8 cellular contexts compared by ENCODE assay signal in the genomic region with DNA sequence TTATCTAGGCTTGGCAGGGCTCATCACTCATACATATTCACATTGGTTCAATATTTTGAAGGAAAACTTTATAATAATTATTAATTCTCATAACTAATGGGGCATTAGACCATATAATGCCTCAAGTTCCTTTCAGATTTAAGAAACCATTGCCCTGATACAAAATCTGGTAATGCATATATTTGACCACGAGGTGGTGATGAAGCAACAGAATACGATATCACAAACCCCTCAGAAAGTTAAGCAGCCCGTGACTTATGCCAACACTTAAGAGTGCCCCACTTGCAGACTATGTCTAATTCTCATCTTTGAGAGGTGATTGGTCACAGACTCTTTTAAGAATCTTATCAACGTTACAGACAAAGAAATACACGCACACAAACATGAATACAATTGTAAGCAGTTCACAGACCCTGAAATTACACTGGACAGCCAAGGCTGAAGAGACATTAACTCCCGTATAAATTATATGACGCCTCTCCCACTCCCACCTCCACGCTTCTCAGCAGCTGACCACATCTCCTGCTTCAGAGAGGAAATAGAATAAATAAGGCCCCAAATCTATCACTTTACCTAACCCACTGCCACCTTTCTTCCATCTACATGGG. TPM values are rescaled to one million over a fixed set of nuclear protein-coding genes. Genes with fewer than 3 reads are reported as not detected.
DNase-seq lines count a peak whose midpoint lies in the region; ATAC-seq and TF ChIP-seq lines count a peak whose summit lies in the region.

No MANE protein-coding gene starts in this region.

- no peaks in the 10 kb centered on the region for H3K27me3 ChIP-seq in thyroid gland

- TF ChIP-seq POLR2A in thyroid gland (IDR thresholded peaks at IDR 0.05) = no peak

- H3K4me3 Mint-ChIP-seq in activated naive CD4-positive, alpha-beta T cell treated with anti-CD3 and anti-CD28 coated beads for 36 hours = no peak overlapping the region

- H3K4me1 ChIP-seq in thyroid gland = peaks cover 0 to 4% of the 10 kb centered on the region in 2 donors

- H3K4me3 ChIP-seq in thyroid gland (replicated peaks in 1 of 3) = no peak overlapping the region

- no peaks in the 10 kb centered on the region for H3K9me3 Mint-ChIP-seq in activated naive CD4-positive, alpha-beta T cell treated with anti-CD3 and anti-CD28 coated beads for 36 hours

- H3K36me3 Mint-ChIP-seq in activated naive CD4-positive, alpha-beta T cell treated with anti-CD3 and anti-CD28 coated beads for 36 hours (ENCODE audit: low read depth) = no peaks in the 10 kb centered on the region

- POLR2A ChIA-PET in RWPE1 (lab: Yijun Ruan, JAX; ENCODE audit: low non-redundant PET) = no interaction called here

- DNase-seq in activated naive CD4-positive, alpha-beta T cell treated with anti-CD3 and anti-CD28 coated beads for 36 hours = peak; percentile 45
- no peak for DNase-seq in activated naive CD4-positive, alpha-beta T cell (lab: John Stamatoyannopoulos, UW)
- DNase-seq in RWPE1 (ENCODE audit: low spot score) = peak; percentile 40
- DNase-seq in central memory CD4-positive, alpha-beta T cell = peak; percentile 68
- DNase-seq in left colon = no peak
- peak; percentile 24 to 44 for DNase-seq in thyroid gland

- ATAC-seq in GM21825 (IDR thresholded peaks at IDR 0.05; ENCODE audit: unreplicated experiment) = peak; percentile 73
- peak; percentile 69 for ATAC-seq in left colon

- TF ChIP-seq CTCF in LNCAP (IDR thresholded peaks at IDR 0.05) (peak; percentile 59), RWPE1 (conservative IDR thresholded peaks at IDR 0.05; ENCODE audit: low read depth) (peak; percentile 41; the same call in 1 of the 2 replicates), thyroid gland (IDR thresholded peaks at IDR 0.05) (peak in 5 of 6 experiments; percentile 29 to 83 (median 68))

- no peak overlapping the region for H3K27ac Mint-ChIP-seq in activated naive CD4-positive, alpha-beta T cell treated with anti-CD3 and anti-CD28 coated beads for 36 hours

- CTCF ChIA-PET in activated naive CD4-positive, alpha-beta T cell treated with anti-CD3 and anti-CD28 coated beads for 36 hours (lab: Charles Lee) = interaction anchor here (0.7 to 2.7 kb wide), 2 partner anchors 369 to 430 kb away, joined by 3 to 13 read pairs; no protein-coding TSS in a partner anchor
- CTCF ChIA-PET in RWPE1 (lab: Yijun Ruan, JAX) = no interaction called here

- H3K4me1 Mint-ChIP-seq in activated naive CD4-positive, alpha-beta T cell treated with anti-CD3 and anti-CD28 coated beads for 36 hours (ENCODE audit: low read depth) = peaks cover 24% of the 10 kb centered on the region

- H3K27me3 Mint-ChIP-seq in activated naive CD4-positive, alpha-beta T cell treated with anti-CD3 and anti-CD28 coated beads for 36 hours (ENCODE audit: low read depth) = no peaks in the 10 kb centered on the region

- no peak overlapping the region for H3K27ac ChIP-seq in RWPE1
- no peak overlapping the region for H3K27ac ChIP-seq in thyroid gland

- WGBS in thyroid gland, 2 donors = 25% methylated on average over 8 of the region's 8 CpGs

- no peaks in the 10 kb centered on the region for H3K9me3 ChIP-seq in thyroid gland

- H3K36me3 ChIP-seq in thyroid gland = no peaks in the 10 kb centered on the region

- intact Hi-C loops in activated naive CD4-positive, alpha-beta T cell treated with anti-CD3 and anti-CD28 coated beads for 36 hours (cut with micrococcal nuclease) = loop anchor here (1.0 to 5.0 kb wide), 10 partner anchors 36 to 804 kb away; a partner anchor contains a TSS
- intact Hi-C loops in left colon (cut with DNase I, micrococcal nuclease) = loop anchor here in 1 of 2 donors (2.0 to 5.0 kb wide), 2 partner anchors 385 to 432 kb away; a partner anchor contains a TSS
- intact Hi-C loops in thyroid gland (cut with DNase I) = loop anchor here (5.0 to 10.0 kb wide), 2 partner anchors 129 to 387 kb away; a partner anchor contains a TSS

RNA-seq across cellular contexts. Expression of a gene that starts 20.7 kb away (rescaled TPM):
- total RNA-seq in activated naive CD4-positive, alpha-beta T cell treated with anti-CD3 and anti-CD28 coated beads for 36 hours = under 1 TPM; 0.07 to 0.62 TPM
- total RNA-seq in left colon (1 to 10 TPM in 1 of 2 donors, under 1 TPM in 1; 0.61 to 1.3 TPM), thyroid gland (1 to 10 TPM; 3.2 to 9.3 (median 6.3) TPM)

RNA-seq across cellular contexts. Expression of a gene that starts 36.6 kb away (rescaled TPM):
- 10 to 100 TPM; 75.3 to 80.7 TPM for total RNA-seq in activated naive CD4-positive, alpha-beta T cell treated with anti-CD3 and anti-CD28 coated beads for 36 hours
- total RNA-seq in left colon (100 to 1,000 TPM; 201 to 234 TPM), thyroid gland (100 to 1,000 TPM; 109 to 169 (median 139) TPM)

Comparison
In these comparisons a context has a peak if more than half of its experiments do, and no peak if none do; other contexts are left out.
1. DNase-seq: peak in activated naive CD4-positive, alpha-beta T cell treated with anti-CD3 and anti-CD28 coated beads for 36 hours (single experiment), RWPE1 (single experiment), central memory CD4-positive, alpha-beta T cell (single experiment) and thyroid gland (2 of 2); none in activated naive CD4-positive, alpha-beta T cell (0 of 4) and left colon (0 of 2).
2. Peak in every context shown above with its lines, with median percentiles within 50 percentile points of each other: CTCF ChIP-seq.